8 cellular contexts compared by ENCODE assay signal in genomic region chr17:29176500-29177351, GRCh38. TPM values are rescaled to one million over a fixed set of nuclear protein-coding genes. Genes with fewer than 3 reads are reported as not detected.
DNase-seq lines count a peak whose midpoint lies in the region; ATAC-seq and TF ChIP-seq lines count a peak whose summit lies in the region.

No MANE protein-coding gene starts in this region.

- no peak overlapping the region for H3K27ac ChIP-seq in SK-N-MC
- peak overlapping the region; percentile 36 to 95 (median 88) for H3K27ac ChIP-seq in heart left ventricle
- H3K27ac ChIP-seq in rectal smooth muscle tissue (ENCODE audit: low read depth, low read length) = peak overlapping the region; percentile 60

- DNase-seq in Kasumi-1 (lab: John Stamatoyannopoulos, UW) (peak; percentile 27 to 31), SK-N-MC (ENCODE audit: low read depth, low spot score) (no peak), heart left ventricle (peak in 4 of 5 donors; percentile 57 to 75 (median 68)), DMS114 treated with DMSO at 0.1 percent for 48 hours (lab: John Stamatoyannopoulos, UW; ENCODE audit: unreplicated experiment) (no peak), MV-4-11 (lab: John Stamatoyannopoulos, UW) (no peak)
- peak; percentile 57 to 68 for DNase-seq in activated naive CD4-positive, alpha-beta T cell treated with anti-CD3 and anti-CD28 coated beads, Interleukin-2, amount 50 U/mL, for 72 hours (ENCODE audit: low spot score in 2 of 2)

- H3K36me3 Mint-ChIP-seq in activated naive CD4-positive, alpha-beta T cell treated with anti-CD3 and anti-CD28 coated beads, Interleukin-2, amount 50 U/mL, for 72 hours = no peaks in the 10 kb centered on the region

- H3K36me3 ChIP-seq in SK-N-MC (ENCODE audit: insufficient read depth, low read length) (no peaks in the 10 kb centered on the region), heart left ventricle (no peaks in the 10 kb centered on the region), rectal smooth muscle tissue (ENCODE audit: control insufficient read depth, insufficient read depth, low read length) (no peaks in the 10 kb centered on the region)

- WGBS in heart left ventricle, 4 donors = 1 to 9% (median 2%) methylated on average over 18 to 53 of the region's 53 CpGs

- H3K27me3 ChIP-seq in heart left ventricle (no peaks in the 10 kb centered on the region), rectal smooth muscle tissue (ENCODE audit: control insufficient read depth, insufficient read depth, low read length) (no peaks in the 10 kb centered on the region)

- H3K9ac ChIP-seq in SK-N-MC (ENCODE audit: insufficient read length) = no peak overlapping the region
- H3K9ac ChIP-seq in rectal smooth muscle tissue (ENCODE audit: low read length) = peak overlapping the region; percentile 12

- peak overlapping the region; percentile 70 to 84 for H3K27ac Mint-ChIP-seq in activated naive CD4-positive, alpha-beta T cell treated with anti-CD3 and anti-CD28 coated beads, Interleukin-2, amount 50 U/mL, for 72 hours

- intact Hi-C loops in heart left ventricle (cut with DNase I) = no loop called here

- H3K9me3 Mint-ChIP-seq in activated naive CD4-positive, alpha-beta T cell treated with anti-CD3 and anti-CD28 coated beads, Interleukin-2, amount 50 U/mL, for 72 hours = no peaks in the 10 kb centered on the region

- H3K4me3 ChIP-seq in SK-N-MC (peak overlapping the region; percentile 26), heart left ventricle (peak overlapping the region; percentile 24 to 74 (median 59)), rectal smooth muscle tissue (ENCODE audit: low read length) (peak overlapping the region; percentile 49)

- H3K4me1 ChIP-seq in heart left ventricle (peaks cover 6 to 56% (median 47%) of the 10 kb centered on the region in 12 donors), rectal smooth muscle tissue (ENCODE audit: control insufficient read depth, insufficient read depth, low read length) (peaks cover 6% of the 10 kb centered on the region)

- TF ChIP-seq POLR2A in heart left ventricle (IDR thresholded peaks at IDR 0.05) = peak in 1 of 2 donors; percentile 39

- ATAC-seq in GM18861 (IDR thresholded peaks at IDR 0.05; ENCODE audit: unreplicated experiment) (peak; percentile 38), heart left ventricle (peak in 3 of 4 donors; percentile 44 to 53 (median 44))
- ATAC-seq in activated naive CD4-positive, alpha-beta T cell treated with anti-CD3 and anti-CD28 coated beads, Interleukin-2, amount 50 U/mL, for 72 hours = peak; percentile 60 to 65

- H3K9me3 ChIP-seq in SK-N-MC (ENCODE audit: low read depth, low read length) = no peaks in the 10 kb centered on the region
- no peaks in the 10 kb centered on the region for H3K9me3 ChIP-seq in heart left ventricle

- TF ChIP-seq CTCF in heart left ventricle (IDR thresholded peaks at IDR 0.05) = peak in 3 of 12 donors; percentile 7 to 15 (median 11)

RNA-seq across cellular contexts. Expression of gene MYO18A, which starts 3.5 kb away (rescaled TPM):
- 10 to 100 TPM; 38.8 to 62.8 TPM for total RNA-seq in activated naive CD4-positive, alpha-beta T cell treated with anti-CD3 and anti-CD28 coated beads, Interleukin-2, amount 50 U/mL, for 72 hours
- total RNA-seq in heart left ventricle = 100 to 1,000 TPM; 241 to 340 (median 300) TPM
- polyA plus RNA-seq in heart left ventricle = 100 to 1,000 TPM in 1 of 2 donors, 10 to 100 TPM in 1; 83.5 to 306 TPM

Comparison
In these comparisons a context has a peak if more than half of its experiments do, and no peak if none do; other contexts are left out.
1. DNase-seq: peak in Kasumi-1 (2 of 2), activated naive CD4-positive, alpha-beta T cell treated with anti-CD3 and anti-CD28 coated beads, Interleukin-2, amount 50 U/mL, for 72 hours (2 of 2) and heart left ventricle (4 of 5); none in SK-N-MC (single experiment), DMS114 treated with DMSO at 0.1 percent for 48 hours (single experiment) and MV-4-11 (single experiment).
2. Peak in every context shown above with its lines, with median percentiles within 50 percentile points of each other: ATAC-seq and H3K4me3 ChIP-seq.